In genomic region chr14:69616408-69616773, GRCh38 we compare ENCODE assay signal across 8 cellular contexts. TPM values are rescaled to one million over a fixed set of nuclear protein-coding genes. Genes with fewer than 3 reads are reported as not detected.
DNase-seq lines count a peak whose midpoint lies in the region; ATAC-seq, FAIRE-seq and TF ChIP-seq lines count a peak whose summit lies in the region.

No MANE protein-coding gene starts in this region.

- H3K36me3 ChIP-seq in left ventricle myocardium inferior (no peaks in the 10 kb centered on the region), brain microvascular endothelial cell (replicated peaks) (no peaks in the 10 kb centered on the region), muscle layer of duodenum (ENCODE audit: control insufficient read depth in 1 of 2, insufficient read depth in 2 of 2, low read length in 2 of 2) (no peaks in the 10 kb centered on the region), vagina (no peaks in the 10 kb centered on the region), HAP-1 (replicated peaks) (no peaks in the 10 kb centered on the region)

- no peak for DNase-seq in left ventricle myocardium inferior
- DNase-seq in Right ventricle myocardium inferior (ENCODE audit: missing footprints): no peak
- no peak for DNase-seq in brain microvascular endothelial cell
- DNase-seq in vagina (ENCODE audit: extremely low spot score in 2 of 2): no peak
- DNase-seq in left colon: no peak
- DNase-seq in GM12891 (ENCODE audit: insufficient read length, low spot score): no peak
- no peak for DNase-seq in HAP-1 (ENCODE audit: low spot score in 2 of 2)

- ATAC-seq in Right ventricle myocardium inferior (no peak), left colon (no peak)

- TF ChIP-seq CTCF in left ventricle myocardium inferior (IDR thresholded peaks at IDR 0.05; ENCODE audit: borderline replicate concordance) (no peak), brain microvascular endothelial cell (IDR thresholded peaks at IDR 0.05; ENCODE audit: low read depth, low read length, missing control alignments) (no peak), vagina (IDR thresholded peaks at IDR 0.05) (no peak)

- H3K4me3 ChIP-seq in left ventricle myocardium inferior (peak overlapping the region; percentile 49), brain microvascular endothelial cell (ENCODE audit: low read depth, low read length) (no peak overlapping the region), muscle layer of duodenum (ENCODE audit: low read depth in 1 of 2, low read length in 2 of 2) (peak overlapping the region; percentile 48 to 49), vagina (peak overlapping the region in 1 of 2 donors; percentile 17), HAP-1 (no peak overlapping the region)

- FAIRE-seq in GM12891 (lab: Jason Lieb, UNC): no peak

- intact Hi-C loops in left ventricle myocardium inferior (cut with micrococcal nuclease) (no loop called here), Right ventricle myocardium inferior (cut with DNase I) (no loop called here), vagina (cut with DNase I) (no loop called here), left colon (cut with DNase I, micrococcal nuclease) (no loop called here)

- TF ChIP-seq POLR2A in vagina (IDR thresholded peaks at IDR 0.05) (no peak), GM12891 (IDR thresholded peaks at IDR 0.05; ENCODE audit: low read depth, low read length) (no peak)

- H3K4me1 ChIP-seq in left ventricle myocardium inferior (peaks cover 94% of the 10 kb centered on the region), muscle layer of duodenum (ENCODE audit: control insufficient read depth in 1 of 2, insufficient read depth in 2 of 2, low read length in 2 of 2) (peaks cover 33 to 66% of the 10 kb centered on the region in 2 donors), vagina (peaks cover 88% of the 10 kb centered on the region), HAP-1 (peaks cover 4% of the 10 kb centered on the region; the same call in 1 of the 2 replicates)

- H3K27me3 ChIP-seq in left ventricle myocardium inferior (ENCODE audit: low read depth) (no peaks in the 10 kb centered on the region), brain microvascular endothelial cell (replicated peaks) (no peaks in the 10 kb centered on the region), muscle layer of duodenum (ENCODE audit: low read depth, low read length) (no peaks in the 10 kb centered on the region), vagina (no peaks in the 10 kb centered on the region), HAP-1 (ENCODE audit: low read depth) (no peaks in the 10 kb centered on the region)

- H3K9me3 ChIP-seq in left ventricle myocardium inferior (replicated peaks) (no peaks in the 10 kb centered on the region), muscle layer of duodenum (ENCODE audit: control insufficient read depth in 1 of 2, low read length in 2 of 2) (no peaks in the 10 kb centered on the region), vagina (no peaks in the 10 kb centered on the region), HAP-1 (no peaks in the 10 kb centered on the region)

- H3K27ac ChIP-seq in left ventricle myocardium inferior (replicated peaks): peak overlapping the region; percentile 99
- peak overlapping the region; percentile 52 for H3K27ac ChIP-seq in brain microvascular endothelial cell
- peak overlapping the region; percentile 85 for H3K27ac ChIP-seq in muscle layer of duodenum (ENCODE audit: low read length)
- peak overlapping the region; percentile 75 for H3K27ac ChIP-seq in vagina

- in situ Hi-C loops in brain microvascular endothelial cell (cut with HindIII; ENCODE audit: low pct_ligation_motif_present, low sequenced_read_pairs): no loop called here
- in situ Hi-C loops in HAP-1 (cut with MboI; ENCODE audit: low sequenced_read_pairs): no loop called here

TF ChIP-seq in GM12891, 5 proteins besides CTCF, POLR2A, EP300 and RAD21:
- TF ChIP-seq PAX5 (IDR thresholded peaks at IDR 0.05; ENCODE audit: insufficient read depth, low read length, severe bottlenecking) (no peak), SPI1 (IDR thresholded peaks at IDR 0.05; ENCODE audit: low read depth, low read length) (no peak), POU2F2 (IDR thresholded peaks at IDR 0.05; ENCODE audit: low read depth, low read length) (no peak), POLR2AphosphoS5 (IDR thresholded peaks at IDR 0.05; ENCODE audit: low read depth, low read length) (no peak), TAF1 (IDR thresholded peaks at IDR 0.05; ENCODE audit: low read depth, low read length) (no peak)
TF ChIP-seq in GM12891: peak in this region for 0.

RNA-seq across cellular contexts. Expression of gene SUSD6, which starts 5.0 kb away (rescaled TPM):
- total RNA-seq in left ventricle myocardium inferior (23.9 TPM), Right ventricle myocardium inferior (22.4 TPM), vagina (36.6 TPM), left colon (10 to 100 TPM; 73.8 to 98.9 TPM)
- 24.1 TPM for polyA plus RNA-seq in GM12891 (2012; ENCODE audit: low read depth, missing spikeins)

RNA-seq across cellular contexts. Expression of gene CCDC177, which starts 41.7 kb away (rescaled TPM):
- not detected for total RNA-seq in left ventricle myocardium inferior
- not detected for total RNA-seq in Right ventricle myocardium inferior
- total RNA-seq in vagina: not detected
- total RNA-seq in left colon: not detected
- not detected for polyA plus RNA-seq in GM12891 (2012; ENCODE audit: low read depth, missing spikeins)

Comparison
In these comparisons a context has a peak if more than half of its experiments do, and no peak if none do; other contexts are left out.
1. H3K4me3 ChIP-seq: peak in left ventricle myocardium inferior (single experiment) and muscle layer of duodenum (2 of 2); none in brain microvascular endothelial cell (single experiment) and HAP-1 (single experiment).
2. Peak in every context shown above with its lines, with median percentiles within 50 percentile points of each other: H3K27ac ChIP-seq.